Comparison of ENCODE assay signal across 10 cellular contexts in genomic region chr12:84033162-84033561, GRCh38.
"Had no signal": no experiment of that assay in that cellular context is flagged by ENCODE, and none has a peak within 500 bp of the region (broad histone marks: within the 10 kb centered on the region; RNA-seq: fewer than 3 reads in every experiment).

No MANE protein-coding gene starts in this region.

- FAIRE-seq: HepG2 had no signal

- ATAC-seq: HCT116, HepG2 had no signal

- H3K27me3 Mint-ChIP-seq: IgD-negative memory B cell had no signal

- H3K4me1 ChIP-seq: HAP-1 had no signal

- H3K27ac Mint-ChIP-seq: HFFc6, IgD-negative memory B cell had no signal

- H3K9ac ChIP-seq: GM23248 had no signal

- H3K4me3 Mint-ChIP-seq: HFFc6, IgD-negative memory B cell had no signal

- H3K9me3 ChIP-seq: HAP-1 had no signal

- H3K36me3 ChIP-seq: HAP-1 had no signal

- H2AFZ ChIP-seq: GM23248 had no signal

- H3K36me3 Mint-ChIP-seq: IgD-negative memory B cell had no signal

- DNase-seq: GM23248, GOT3, H7, HFFc6, KBM-7 had no signal

- H3K4me3 ChIP-seq: GM23248, HAP-1 had no signal

- H3K27ac ChIP-seq: GM23248, HL-60 had no signal
